Comparison of ENCODE assay signal across 25 cellular contexts in the genomic region with DNA sequence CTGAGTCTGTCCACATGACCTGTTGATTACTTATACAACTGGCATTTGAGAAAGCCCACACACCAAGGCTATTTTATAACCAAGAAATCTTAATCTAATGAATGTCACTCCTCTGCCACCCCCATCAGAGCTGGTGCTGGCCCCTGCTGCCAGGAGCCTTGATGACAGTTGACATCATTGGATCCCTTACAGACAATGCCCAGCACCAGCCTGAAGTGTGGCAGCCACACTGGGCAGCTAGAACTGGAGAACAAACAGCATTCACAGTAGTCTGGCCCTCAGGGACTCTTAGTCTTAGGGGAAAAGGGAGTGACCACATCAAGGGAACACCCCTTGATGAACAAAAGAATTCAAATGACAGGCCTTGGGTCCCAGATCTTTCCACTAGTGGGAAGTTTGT.
"Had no signal": no experiment of that assay in that cellular context is flagged by ENCODE, and none has a peak within 500 bp of the region (broad histone marks: within the 10 kb centered on the region; RNA-seq: fewer than 3 reads in every experiment).

No MANE protein-coding gene starts in this region.

- H2AFZ ChIP-seq: hepatocyte had no signal

- H3K9me3 Mint-ChIP-seq: memory B cell, mesothelial cell of epicardium had no signal

- H3K36me3 Mint-ChIP-seq: memory B cell; mesothelial cell of epicardium; naive thymus-derived CD8-positive, alpha-beta T cell; stimulated activated effector memory CD8-positive, alpha-beta T cell treated with anti-CD3 and anti-CD28 coated beads, Interleukin-12 subunit alpha, Interleukin-12 subunit beta, amount 100 ng/mL, for 72 hours had no signal

- H3K27me3 ChIP-seq: dorsolateral prefrontal cortex, gastrocnemius medialis, hepatocyte, pancreas, sigmoid colon, testis, tibial artery, upper lobe of left lung, uterus had no signal

- H3K4me1 Mint-ChIP-seq: memory B cell; naive thymus-derived CD8-positive, alpha-beta T cell; stimulated activated effector memory CD8-positive, alpha-beta T cell treated with anti-CD3 and anti-CD28 coated beads, Interleukin-12 subunit alpha, Interleukin-12 subunit beta, amount 100 ng/mL, for 72 hours had no signal

- H3K79me2 ChIP-seq: hepatocyte had no signal

- H3K27ac Mint-ChIP-seq: memory B cell; mesothelial cell of epicardium; naive thymus-derived CD8-positive, alpha-beta T cell; stimulated activated effector memory CD8-positive, alpha-beta T cell treated with anti-CD3 and anti-CD28 coated beads, Interleukin-12 subunit alpha, Interleukin-12 subunit beta, amount 100 ng/mL, for 72 hours had no signal

- DNase-seq: central memory CD4-positive, alpha-beta T cell; dorsolateral prefrontal cortex; effector CD4-positive, alpha-beta T cell; gastrocnemius medialis; head of caudate nucleus; kidney; left cardiac atrium; naive thymus-derived CD8-positive, alpha-beta T cell; occipital lobe; pancreas; retina; sigmoid colon; stimulated activated CD4-positive, alpha-beta T cell treated with anti-CD3 and anti-CD28 coated beads, Interleukin-2, amount 100 ng/mL, for 24 hours; stimulated activated CD4-positive, alpha-beta T cell treated with anti-CD3 and anti-CD28 coated beads, Interleukin-4, amount 100 ng/mL, for 24 hours; stimulated activated naive CD8-positive, alpha-beta T cell treated with anti-CD3 and anti-CD28 coated beads, Interleukin-15, Interleukin-2, amounts not matched to agents 100 U/mL and 50 U/mL, for 24 hours; substantia nigra; testis; tibial artery; upper lobe of left lung; uterus had no signal

- H3K4me2 ChIP-seq: hepatocyte had no signal

- H3K4me3 ChIP-seq: dorsolateral prefrontal cortex, gastrocnemius medialis, hepatocyte, lung, pancreas, sigmoid colon, testis, tibial artery, upper lobe of left lung, uterus had no signal

- H3K27ac ChIP-seq: dorsolateral prefrontal cortex, gastrocnemius medialis, hepatocyte, pancreas, sigmoid colon, testis, tibial artery, upper lobe of left lung, uterus had no signal

- H3K4me3 Mint-ChIP-seq: memory B cell; mesothelial cell of epicardium; naive thymus-derived CD8-positive, alpha-beta T cell; stimulated activated effector memory CD8-positive, alpha-beta T cell treated with anti-CD3 and anti-CD28 coated beads, Interleukin-12 subunit alpha, Interleukin-12 subunit beta, amount 100 ng/mL, for 72 hours had no signal

- ATAC-seq: gastrocnemius medialis; naive thymus-derived CD8-positive, alpha-beta T cell; pancreas; stimulated activated effector memory CD8-positive, alpha-beta T cell treated with anti-CD3 and anti-CD28 coated beads, Interleukin-12 subunit alpha, Interleukin-12 subunit beta, amount 100 ng/mL, for 72 hours; stimulated activated naive CD8-positive, alpha-beta T cell treated with anti-CD3 and anti-CD28 coated beads, Interleukin-15, Interleukin-2, amounts not matched to agents 100 U/mL and 50 U/mL, for 24 hours had no signal

- H3K27me3 Mint-ChIP-seq: memory B cell; naive thymus-derived CD8-positive, alpha-beta T cell had no signal

- H3K36me3 ChIP-seq: gastrocnemius medialis, pancreas, sigmoid colon, tibial artery, upper lobe of left lung, uterus had no signal

- H3K4me1 ChIP-seq: gastrocnemius medialis, pancreas, testis, tibial artery, upper lobe of left lung, uterus had no signal

- H3K9me3 ChIP-seq: gastrocnemius medialis, pancreas, sigmoid colon, testis, tibial artery, upper lobe of left lung, uterus had no signal
